In the genomic region with DNA sequence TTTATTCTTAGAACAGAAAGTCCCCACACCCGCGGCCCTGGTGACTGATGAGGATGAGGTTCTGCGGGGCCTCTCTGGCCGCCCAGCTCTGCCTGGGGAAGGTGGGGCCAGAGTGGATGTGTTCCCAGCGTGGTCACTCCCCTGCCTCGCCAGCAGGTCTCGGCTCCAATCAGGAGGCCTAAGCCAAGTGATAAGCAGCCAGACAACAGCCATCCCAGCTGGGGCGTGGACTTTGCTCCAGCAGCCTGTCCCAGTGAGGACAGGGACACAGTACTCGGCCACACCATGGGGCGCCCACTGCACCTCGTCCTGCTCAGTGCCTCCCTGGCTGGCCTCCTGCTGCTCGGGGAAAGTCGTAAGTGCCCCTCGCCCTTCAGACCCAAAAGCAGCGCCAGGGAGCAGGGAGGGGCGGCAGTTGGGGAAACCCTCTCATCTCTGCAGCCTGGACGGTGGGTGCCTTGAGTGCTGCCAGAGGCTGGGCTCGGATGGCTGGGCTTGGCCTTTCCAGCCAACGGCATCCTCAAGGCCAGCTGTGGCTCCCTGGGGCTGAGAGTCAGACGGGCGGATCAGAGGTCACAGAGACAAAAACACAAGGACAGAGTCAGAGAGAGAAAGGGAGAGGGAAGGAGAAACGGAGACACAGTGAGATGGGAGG, we compare ENCODE assay signal across 8 cellular contexts. TPM values are rescaled to one million over a fixed set of nuclear protein-coding genes. Genes with fewer than 3 reads are reported as not detected.
DNase-seq lines count a peak whose midpoint lies in the region; ATAC-seq and TF ChIP-seq lines count a peak whose summit lies in the region.

Gene F10 (plus strand): TSS at position 229 of the 655 bp plus-strand sequence. CDS start 57 bp downstream, at position 286.

- H3K36me3 Mint-ChIP-seq in activated B cell treated with CpG ODN at 0.5 μM for 24 hours (ENCODE audit: low read depth) = no peaks in the 10 kb centered on the region

- peaks cover 0 to 12% of the 10 kb centered on the region in 2 donors for H3K4me1 ChIP-seq in right atrium auricular region
- no peaks in the 10 kb centered on the region for H3K4me1 ChIP-seq in psoas muscle
- H3K4me1 ChIP-seq in OCI-LY7 (ENCODE audit: insufficient read depth, low read length, poor library complexity, severe bottlenecking) = no peaks in the 10 kb centered on the region

- no peaks in the 10 kb centered on the region for H3K9me3 ChIP-seq in right atrium auricular region
- no peaks in the 10 kb centered on the region for H3K9me3 ChIP-seq in psoas muscle
- H3K9me3 ChIP-seq in OCI-LY7 (ENCODE audit: low read length) = no peaks in the 10 kb centered on the region
- no peaks in the 10 kb centered on the region for H3K9me3 ChIP-seq in MG63

- H4K20me1 ChIP-seq in OCI-LY7 (ENCODE audit: insufficient read depth, low read length) = no peaks in the 10 kb centered on the region

- no peaks in the 10 kb centered on the region for H3K9me3 Mint-ChIP-seq in activated B cell treated with CpG ODN at 0.5 μM for 24 hours

- no peaks in the 10 kb centered on the region for H3K27me3 ChIP-seq in right atrium auricular region
- H3K27me3 ChIP-seq in psoas muscle (ENCODE audit: insufficient read depth in 3 of 3, low read length in 2 of 3) = peaks cover 0 to 28% (median 0%) of the 10 kb centered on the region in 3 donors
- no peaks in the 10 kb centered on the region for H3K27me3 ChIP-seq in MG63

- ATAC-seq in activated B cell treated with CpG ODN at 0.5 μM for 24 hours (ENCODE audit: low read depth) (no peak), psoas muscle (peak in 3 of 4 donors; percentile 15 to 68 (median 42)), HG03520 (IDR thresholded peaks at IDR 0.05; ENCODE audit: unreplicated experiment) (no peak)

- no peak within 1 kb of the TSS for H2AFZ ChIP-seq in OCI-LY7 (ENCODE audit: low read length)

- WGBS in psoas muscle, 3 donors = 29 to 43% (median 29%) methylated on average over 20 to 22 of the region's 22 CpGs

- H3K27ac ChIP-seq in right atrium auricular region = peak within 1 kb of the TSS; percentile 64
- no peak within 1 kb of the TSS for H3K27ac ChIP-seq in psoas muscle
- no peak within 1 kb of the TSS for H3K27ac ChIP-seq in OCI-LY7 (ENCODE audit: low read depth, low read length, poor library complexity, severe bottlenecking)

- TF ChIP-seq CTCF in activated B cell treated with CpG ODN at 0.5 μM for 24 hours (IDR thresholded peaks at IDR 0.05) (no peak), right atrium auricular region (IDR thresholded peaks at IDR 0.05) (peak in 1 of 2 donors; percentile 21), psoas muscle (IDR thresholded peaks at IDR 0.05) (no peak), OCI-LY7 (conservative IDR thresholded peaks at IDR 0.05; ENCODE audit: low read length) (no peak)

- POLR2A ChIA-PET in activated B cell treated with CpG ODN at 0.5 μM for 24 hours (lab: Charles Lee) (no interaction called here), OCI-LY7 (lab: Charles Lee) (no interaction called here)

- no TSS peak for BruUV-seq in OCI-LY7 (replicated peaks; lab: Mats Ljungman, UMichigan)

- H3K4me1 Mint-ChIP-seq in activated B cell treated with CpG ODN at 0.5 μM for 24 hours = no peaks in the 10 kb centered on the region

- H3K79me2 ChIP-seq in OCI-LY7 (ENCODE audit: insufficient read depth, low read depth, low read length) = no peaks in the 10 kb centered on the region

- DNase-seq in EH (ENCODE audit: low read depth) = peak; percentile 85
- peak; percentile 7 for DNase-seq in activated B cell treated with CpG ODN at 0.5 μM for 24 hours
- DNase-seq in right atrium auricular region (ENCODE audit: low spot score) = peak; percentile 80
- DNase-seq in psoas muscle = peak; percentile 46 to 78
- DNase-seq in OCI-LY7 (ENCODE audit: low spot score) = no peak
- DNase-seq in NCI-H2196 treated with DMSO at 0.1 percent for 48 hours (lab: John Stamatoyannopoulos, UW; ENCODE audit: unreplicated experiment) = no peak
- no peak for DNase-seq in MG63

- H3K4me3 ChIP-seq in right atrium auricular region (peak within 1 kb of the TSS; percentile 16 to 42), psoas muscle (peak within 1 kb of the TSS; percentile 18), OCI-LY7 (ENCODE audit: low read depth, low read length, poor library complexity, severe bottlenecking) (no peak within 1 kb of the TSS), MG63 (no peak within 1 kb of the TSS)

- H3K27me3 Mint-ChIP-seq in activated B cell treated with CpG ODN at 0.5 μM for 24 hours = peaks cover 16% of the 10 kb centered on the region

- H3K4me2 ChIP-seq in OCI-LY7 (ENCODE audit: low read length) = no peak within 1 kb of the TSS

- CTCF ChIA-PET in activated B cell treated with CpG ODN at 0.5 μM for 24 hours (lab: Charles Lee) = no interaction called here
- CTCF ChIA-PET in OCI-LY7 (lab: Charles Lee; ENCODE audit: unreplicated experiment) = no interaction called here

- H3K9me2 ChIP-seq in OCI-LY7 (ENCODE audit: insufficient read depth, low read length) = no peaks in the 10 kb centered on the region

- H3K27ac Mint-ChIP-seq in activated B cell treated with CpG ODN at 0.5 μM for 24 hours = no peak within 1 kb of the TSS

- no peak within 1 kb of the TSS for H3K4me3 Mint-ChIP-seq in activated B cell treated with CpG ODN at 0.5 μM for 24 hours

- intact Hi-C loops in activated B cell treated with CpG ODN at 0.5 μM for 24 hours (cut with micrococcal nuclease) (no loop called here), psoas muscle (cut with DNase I) (no loop called here), OCI-LY7 (cut with micrococcal nuclease; ENCODE audit: unreplicated experiment) (no loop called here)

- H3K36me3 ChIP-seq in right atrium auricular region (no peaks in the 10 kb centered on the region), psoas muscle (ENCODE audit: insufficient read depth in 1 of 2, low read depth in 1 of 2) (no peaks in the 10 kb centered on the region), OCI-LY7 (ENCODE audit: insufficient read depth, low read length) (no peaks in the 10 kb centered on the region), MG63 (no peaks in the 10 kb centered on the region)

RNA-seq across cellular contexts. Expression of gene F10, which starts in this region (rescaled TPM):
- total RNA-seq in activated B cell treated with CpG ODN at 0.5 μM for 24 hours (not detected in 2 replicates), right atrium auricular region (10 to 100 TPM; 21.9 to 27.5 TPM), psoas muscle (1 to 10 TPM in 3 of 4 donors, under 1 TPM in 1; 0.63 to 4.9 (median 1.2) TPM), OCI-LY7 (2022) (not detected in 2 replicates)
- 1 to 10 TPM; 1.5 to 2.0 (median 1.6) TPM for polyA plus RNA-seq in psoas muscle
- not detected in 2 replicates for total RNA-seq in OCI-LY7 (2014; rRNA removed; shearing (Covaris generic))
- total RNA-seq in MG63 (2014; rRNA removed; shearing (Covaris generic); ENCODE audit: low replicate concordance) = not detected in 2 replicates

Comparison
In these comparisons a context has a peak if more than half of its experiments do, and no peak if none do; other contexts are left out.
1. Peak in DNase-seq in activated B cell treated with CpG ODN at 0.5 μM for 24 hours; RNA of the gene not detected or under 1 TPM.
2. DNase-seq: peak in EH (single experiment), right atrium auricular region (single experiment) and psoas muscle (2 of 2); none in OCI-LY7 (single experiment), NCI-H2196 treated with DMSO at 0.1 percent for 48 hours (single experiment) and MG63 (single experiment).
3. ATAC-seq: peak in psoas muscle (3 of 4); none in activated B cell treated with CpG ODN at 0.5 μM for 24 hours (single experiment) and HG03520 (single experiment).
4. H3K27ac ChIP-seq: peak in right atrium auricular region (2 of 2); none in psoas muscle (single experiment) and OCI-LY7 (single experiment).
5. H3K4me3 ChIP-seq: peak in right atrium auricular region (2 of 2) and psoas muscle (single experiment); none in OCI-LY7 (single experiment) and MG63 (single experiment).